ENCODE assay signal across 10 cellular contexts in genomic region chr14:74572829-74573360, GRCh38. TPM values are rescaled to one million over a fixed set of nuclear protein-coding genes. Genes with fewer than 3 reads are reported as not detected.
DNase-seq lines count a peak whose midpoint lies in the region; ATAC-seq and TF ChIP-seq lines count a peak whose summit lies in the region.
"Had no signal": no experiment of that assay in that cellular context is flagged by ENCODE, and none has a peak within 500 bp of the region (broad histone marks: within the 10 kb centered on the region; RNA-seq: fewer than 3 reads in every experiment).

No MANE protein-coding gene starts in this region.

- H3K4ac ChIP-seq in mesenchymal stem cell (ENCODE audit: low read depth in 1 of 2, low read length in 2 of 2) = peak overlapping the region; percentile 78 to 90

- H3K27me3 ChIP-seq in mesenchymal stem cell (ENCODE audit: control insufficient read depth in 1 of 2, insufficient read depth in 1 of 2, low read length in 2 of 2) (no peaks in the 10 kb centered on the region), tibial nerve (no peaks in the 10 kb centered on the region)

- peak overlapping the region; percentile 100 for H3K27ac ChIP-seq in mesenchymal stem cell (ENCODE audit: low read length, poor library complexity, severe bottlenecking)
- H3K27ac ChIP-seq in tibial nerve = peak overlapping the region; percentile 14 to 91 (median 66)

- H3K36me3 ChIP-seq in mesenchymal stem cell (ENCODE audit: control insufficient read depth in 1 of 2, insufficient read depth in 2 of 2, low read depth in 1 of 2, low read length in 2 of 2) (peaks cover 26 to 32% of the 10 kb centered on the region in 2 experiments), tibial nerve (no peaks in the 10 kb centered on the region)

- DNase-seq in activated T-cell treated with anti-CD3 and anti-CD28 coated beads, Interleukin-2, amount 50 U/mL, for 24 hours = no peak
- no peak for DNase-seq in activated T-cell treated with anti-CD3 and anti-CD28 coated beads, Interleukin-2, amount 50 U/mL, for 48 hours
- DNase-seq in chondrocyte (ENCODE audit: low spot score) = peak; percentile 36
- DNase-seq in mesenchymal stem cell = peak; percentile 69
- no peak for DNase-seq in tibial nerve (ENCODE audit: low spot score in 2 of 2)
- no peak for DNase-seq in SK-N-DZ (ENCODE audit: low spot score)
- no peak for DNase-seq in NOMO-1 treated with DMSO at 0.1 percent for 48 hours (lab: John Stamatoyannopoulos, UW; ENCODE audit: unreplicated experiment)

- peaks cover 51% of the 10 kb centered on the region for H3K4me1 ChIP-seq in mesenchymal stem cell (ENCODE audit: control insufficient read depth, insufficient read depth, low read depth, low read length)
- H3K4me1 ChIP-seq in tibial nerve = peaks cover 0 to 97% (median 41%) of the 10 kb centered on the region in 4 donors

- H3K9me3 ChIP-seq in mesenchymal stem cell (ENCODE audit: control insufficient read depth, low read length) = no peaks in the 10 kb centered on the region
- no peaks in the 10 kb centered on the region for H3K9me3 ChIP-seq in tibial nerve

- H3K4me1 Mint-ChIP-seq in activated T-cell treated with anti-CD3 and anti-CD28 coated beads, Interleukin-2, amount 50 U/mL, for 24 hours (ENCODE audit: low read depth) = peaks cover 39% of the 10 kb centered on the region
- H3K4me1 Mint-ChIP-seq in chondrocyte (ENCODE audit: low read depth) = peaks cover 99% of the 10 kb centered on the region

- no peaks in the 10 kb centered on the region for H3K9me3 Mint-ChIP-seq in activated T-cell treated with anti-CD3 and anti-CD28 coated beads, Interleukin-2, amount 50 U/mL, for 24 hours
- H3K9me3 Mint-ChIP-seq in chondrocyte (ENCODE audit: low read depth) = no peaks in the 10 kb centered on the region
- H3K9me3 Mint-ChIP-seq: T-helper 1 cell treated with Interleukin-12 subunit alpha and Interleukin-12 subunit beta and Interleukin-4 antibody, amounts not matched to agents 30 μg/mL and 1 μg/mL, for 36 hours had no signal

- TF ChIP-seq CTCF in chondrocyte (IDR thresholded peaks at IDR 0.05) = no peak
- no peak for TF ChIP-seq CTCF in tibial nerve (IDR thresholded peaks at IDR 0.05)

- peak overlapping the region; percentile 84 to 97 for H3K18ac ChIP-seq in mesenchymal stem cell (ENCODE audit: low read depth in 1 of 2, low read length in 2 of 2)

- H4K91ac ChIP-seq in mesenchymal stem cell (ENCODE audit: low read length) = peak overlapping the region; percentile 91

- TF ChIP-seq EP300 in tibial nerve (IDR thresholded peaks at IDR 0.05) = peak in 1 of 2 donors; percentile 45

- H3K4me3 ChIP-seq in mesenchymal stem cell (ENCODE audit: insufficient read depth in 1 of 2, low read depth in 1 of 2, low read length in 2 of 2) = peak overlapping the region in 1 of 2 experiments; percentile 56
- peak overlapping the region in 1 of 4 donors; percentile 33 for H3K4me3 ChIP-seq in tibial nerve

- H3K23ac ChIP-seq in mesenchymal stem cell (ENCODE audit: low read length in 2 of 2) = no peak overlapping the region

- H3K36me3 Mint-ChIP-seq in activated T-cell treated with anti-CD3 and anti-CD28 coated beads, Interleukin-2, amount 50 U/mL, for 24 hours (ENCODE audit: low read depth) = no peaks in the 10 kb centered on the region
- H3K36me3 Mint-ChIP-seq in chondrocyte (ENCODE audit: low read depth) = no peaks in the 10 kb centered on the region

- H3K79me1 ChIP-seq in mesenchymal stem cell (replicated peaks; ENCODE audit: low read length, poor library complexity, severe bottlenecking) = peaks cover 2% of the 10 kb centered on the region

- peak overlapping the region in 1 of 2 experiments; percentile 92 for H3K14ac ChIP-seq in mesenchymal stem cell (ENCODE audit: low read length in 2 of 2)

- peak overlapping the region; percentile 85 for H4K8ac ChIP-seq in mesenchymal stem cell (ENCODE audit: low read length)

- WGBS in mesenchymal stem cell = 66% methylated on average over 10 of the region's 10 CpGs
- WGBS in tibial nerve, 2 donors = 45 to 55% methylated on average over 9 to 10 of the region's 10 CpGs

- peaks cover 22% of the 10 kb centered on the region for H3K27me3 Mint-ChIP-seq in activated T-cell treated with anti-CD3 and anti-CD28 coated beads, Interleukin-2, amount 50 U/mL, for 24 hours
- H3K27me3 Mint-ChIP-seq in chondrocyte (ENCODE audit: low read depth) = no peaks in the 10 kb centered on the region

- H2BK120ac ChIP-seq in mesenchymal stem cell (ENCODE audit: low read depth, low read length) = peak overlapping the region; percentile 85

- H2BK15ac ChIP-seq in mesenchymal stem cell (ENCODE audit: low read depth, poor library complexity, severe bottlenecking) = no peak overlapping the region

- peak overlapping the region; percentile 81 for H3K9ac ChIP-seq in mesenchymal stem cell (ENCODE audit: low read length)

- H3K4me3 Mint-ChIP-seq in activated T-cell treated with anti-CD3 and anti-CD28 coated beads, Interleukin-2, amount 50 U/mL, for 24 hours = no peak overlapping the region
- peak overlapping the region; percentile 75 for H3K4me3 Mint-ChIP-seq in chondrocyte (ENCODE audit: unreplicated experiment)
- H3K4me3 Mint-ChIP-seq: B cell had no signal

- H3K4me2 ChIP-seq in mesenchymal stem cell (ENCODE audit: low read length, poor library complexity, severe bottlenecking) = peak overlapping the region; percentile 36

- no peak overlapping the region for H2AFZ ChIP-seq in mesenchymal stem cell (ENCODE audit: low read depth, low read length)

- peak overlapping the region; percentile 65 for H3K27ac Mint-ChIP-seq in activated T-cell treated with anti-CD3 and anti-CD28 coated beads, Interleukin-2, amount 50 U/mL, for 24 hours
- peak overlapping the region; percentile 100 for H3K27ac Mint-ChIP-seq in chondrocyte (ENCODE audit: unreplicated experiment)
- H3K27ac Mint-ChIP-seq: B cell had no signal

- peak overlapping the region; percentile 91 to 98 for H2BK12ac ChIP-seq in mesenchymal stem cell (ENCODE audit: low read length in 2 of 2)

- H2BK5ac ChIP-seq in mesenchymal stem cell (ENCODE audit: low read depth, low read length, poor library complexity, severe bottlenecking) = peak overlapping the region; percentile 94

- TF ChIP-seq POLR2A in tibial nerve (IDR thresholded peaks at IDR 0.05) = no peak

- no peak for ATAC-seq in HG03135 (IDR thresholded peaks at IDR 0.05; ENCODE audit: unreplicated experiment)

- peak overlapping the region; percentile 100 for H2AK5ac ChIP-seq in mesenchymal stem cell (ENCODE audit: low read length, severe bottlenecking)

RNA-seq across cellular contexts. Expression of gene LTBP2, which starts 39.1 kb away (rescaled TPM):
- 210 to 446 TPM (median 215 TPM) in 3 replicates for total RNA-seq in chondrocyte
- polyA plus RNA-seq in mesenchymal stem cell (2013, experiment 1 of 2) = 16.6 TPM
- polyA plus RNA-seq in mesenchymal stem cell (2013, experiment 2 of 2) = 16.0 TPM
- total RNA-seq in tibial nerve = 100 to 1,000 TPM in 2 of 4 donors, 10 to 100 TPM in 2; 67.1 to 276 (median 134) TPM
- 0.01 TPM in 1 of 2 replicates, not detected in the other for polyA plus RNA-seq in SK-N-DZ (2014; cell fraction: cytosol; rRNA removed)
- not detected in 2 replicates for polyA plus RNA-seq in SK-N-DZ (2014; cell fraction: nucleus; rRNA removed)

Comparison
In these comparisons a context has a peak if more than half of its experiments do, and no peak if none do; other contexts are left out.
1. DNase-seq: peak in chondrocyte (single experiment) and mesenchymal stem cell (single experiment); none in activated T-cell treated with anti-CD3 and anti-CD28 coated beads, Interleukin-2, amount 50 U/mL, for 24 hours (single experiment), activated T-cell treated with anti-CD3 and anti-CD28 coated beads, Interleukin-2, amount 50 U/mL, for 48 hours (0 of 2), tibial nerve (0 of 2), SK-N-DZ (single experiment) and NOMO-1 treated with DMSO at 0.1 percent for 48 hours (single experiment).